Comparison of ENCODE assay signal across 1 cellular context in the genomic region with DNA sequence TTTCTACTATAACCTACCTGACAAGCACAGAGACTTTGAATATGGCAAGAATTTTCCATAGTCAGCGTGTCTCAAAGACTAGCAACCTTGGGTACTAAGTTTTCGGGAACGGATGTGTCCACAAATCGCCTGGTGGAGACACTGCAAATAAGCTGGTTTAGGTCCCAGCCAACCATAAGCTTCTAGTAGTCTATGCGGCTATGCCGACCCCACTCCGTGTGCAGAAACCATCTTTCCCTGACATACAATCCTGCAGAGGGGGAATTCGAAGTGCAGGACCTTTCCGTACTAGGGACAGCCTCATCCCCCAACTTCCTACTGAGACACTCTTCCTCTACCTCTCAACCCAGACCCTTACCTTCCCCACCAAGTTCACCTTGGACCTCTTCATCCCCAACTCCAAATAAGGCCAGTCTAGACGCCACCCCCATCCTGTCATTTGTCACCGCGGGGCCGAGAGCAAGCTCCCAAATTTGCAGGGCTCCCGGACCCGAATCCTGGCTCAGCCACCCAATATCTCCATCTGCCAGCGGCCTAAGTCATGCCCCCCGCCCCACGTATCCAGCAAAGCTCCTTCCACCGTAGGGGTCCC.
TF ChIP-seq lines count a peak whose summit lies in the region.

No MANE protein-coding gene starts in this region.

TF ChIP-seq in IMR-90, 13 proteins besides CTCF, POLR2A, EP300 and RAD21 (continued from another document):
- TF ChIP-seq, protein P1, sequence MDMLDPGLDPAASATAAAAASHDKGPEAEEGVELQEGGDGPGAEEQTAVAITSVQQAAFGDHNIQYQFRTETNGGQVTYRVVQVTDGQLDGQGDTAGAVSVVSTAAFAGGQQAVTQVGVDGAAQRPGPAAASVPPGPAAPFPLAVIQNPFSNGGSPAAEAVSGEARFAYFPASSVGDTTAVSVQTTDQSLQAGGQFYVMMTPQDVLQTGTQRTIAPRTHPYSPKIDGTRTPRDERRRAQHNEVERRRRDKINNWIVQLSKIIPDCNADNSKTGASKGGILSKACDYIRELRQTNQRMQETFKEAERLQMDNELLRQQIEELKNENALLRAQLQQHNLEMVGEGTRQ (IDR thresholded peaks at IDR 0.05; ENCODE audit: low read depth, low read length) = no peak
- no peak for TF ChIP-seq NFE2L2 (IDR thresholded peaks at IDR 0.05; ENCODE audit: low read depth, low read length)
- no peak for TF ChIP-seq RCOR1 (IDR thresholded peaks at IDR 0.05; ENCODE audit: insufficient replicate concordance, low read length)
- TF ChIP-seq RFX5 (IDR thresholded peaks at IDR 0.05; ENCODE audit: low read depth, low read length) = no peak
TF ChIP-seq in IMR-90: peak in this region for 0.
